1 cellular context compared by ENCODE assay signal in the genomic region with DNA sequence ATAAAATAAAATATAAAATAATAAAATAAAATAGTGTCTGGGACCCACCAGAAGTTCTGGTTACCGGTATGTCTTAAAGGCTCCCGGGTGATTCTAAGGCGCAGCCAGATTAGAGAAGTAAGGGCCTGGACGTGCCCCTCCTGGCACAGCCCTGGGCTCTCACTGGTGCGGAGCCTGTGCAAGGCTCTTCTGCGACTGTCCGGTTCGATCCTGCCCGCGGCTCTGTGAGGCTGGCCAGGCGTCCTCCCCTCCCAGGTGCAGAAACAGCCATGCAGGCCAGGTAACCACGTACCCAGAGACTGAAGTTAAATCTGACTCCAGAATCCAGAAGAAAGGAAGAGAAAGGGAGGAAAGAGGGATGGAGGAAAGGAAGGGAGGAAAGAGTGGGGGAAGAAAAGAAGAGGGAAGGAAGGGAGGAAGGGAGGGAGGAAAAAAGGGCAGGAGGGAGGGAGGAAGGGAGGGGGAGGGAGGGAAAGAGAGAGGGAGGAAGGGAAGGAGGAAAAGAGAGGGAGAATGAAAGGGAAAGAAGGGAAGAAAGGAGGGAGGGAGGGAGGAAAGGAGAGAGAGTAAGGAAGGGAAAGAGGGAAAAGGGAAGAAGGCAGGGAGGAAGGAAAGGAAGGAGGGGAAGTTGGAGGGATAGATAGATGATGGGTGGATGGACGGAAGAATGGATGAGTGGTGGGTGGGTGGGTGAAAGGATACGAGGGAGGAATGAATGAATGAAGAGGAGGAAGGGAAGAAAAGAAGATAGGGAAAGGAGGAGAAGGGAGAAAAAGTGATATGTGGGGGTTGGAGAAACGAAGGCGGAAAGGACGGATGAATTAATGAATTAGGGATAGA.
TF ChIP-seq lines count a peak whose summit lies in the region.

No MANE protein-coding gene starts in this region.

TF ChIP-seq in HepG2, 621 proteins besides CTCF, POLR2A, EP300 and RAD21:
- TF ChIP-seq, protein P1, sequence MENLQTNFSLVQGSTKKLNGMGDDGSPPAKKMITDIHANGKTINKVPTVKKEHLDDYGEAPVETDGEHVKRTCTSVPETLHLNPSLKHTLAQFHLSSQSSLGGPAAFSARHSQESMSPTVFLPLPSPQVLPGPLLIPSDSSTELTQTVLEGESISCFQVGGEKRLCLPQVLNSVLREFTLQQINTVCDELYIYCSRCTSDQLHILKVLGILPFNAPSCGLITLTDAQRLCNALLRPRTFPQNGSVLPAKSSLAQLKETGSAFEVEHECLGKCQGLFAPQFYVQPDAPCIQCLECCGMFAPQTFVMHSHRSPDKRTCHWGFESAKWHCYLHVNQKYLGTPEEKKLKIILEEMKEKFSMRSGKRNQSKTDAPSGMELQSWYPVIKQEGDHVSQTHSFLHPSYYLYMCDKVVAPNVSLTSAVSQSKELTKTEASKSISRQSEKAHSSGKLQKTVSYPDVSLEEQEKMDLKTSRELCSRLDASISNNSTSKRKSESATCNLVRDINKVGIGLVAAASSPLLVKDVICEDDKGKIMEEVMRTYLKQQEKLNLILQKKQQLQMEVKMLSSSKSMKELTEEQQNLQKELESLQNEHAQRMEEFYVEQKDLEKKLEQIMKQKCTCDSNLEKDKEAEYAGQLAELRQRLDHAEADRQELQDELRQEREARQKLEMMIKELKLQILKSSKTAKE (CRISPR knock-in tag; IDR thresholded peaks at IDR 0.05; ENCODE audit: borderline replicate concordance), result no peak
- TF ChIP-seq ASH2L (IDR thresholded peaks at IDR 0.05; ENCODE audit: insufficient read length, low read depth, low read length), result no peak
- TF ChIP-seq ZNF333 (CRISPR knock-in tag; IDR thresholded peaks at IDR 0.05; ENCODE audit: borderline replicate concordance), result no peak
- TF ChIP-seq ZNF138 (CRISPR knock-in tag; IDR thresholded peaks at IDR 0.05; ENCODE audit: low read depth), result no peak
- TF ChIP-seq, protein P2, sequence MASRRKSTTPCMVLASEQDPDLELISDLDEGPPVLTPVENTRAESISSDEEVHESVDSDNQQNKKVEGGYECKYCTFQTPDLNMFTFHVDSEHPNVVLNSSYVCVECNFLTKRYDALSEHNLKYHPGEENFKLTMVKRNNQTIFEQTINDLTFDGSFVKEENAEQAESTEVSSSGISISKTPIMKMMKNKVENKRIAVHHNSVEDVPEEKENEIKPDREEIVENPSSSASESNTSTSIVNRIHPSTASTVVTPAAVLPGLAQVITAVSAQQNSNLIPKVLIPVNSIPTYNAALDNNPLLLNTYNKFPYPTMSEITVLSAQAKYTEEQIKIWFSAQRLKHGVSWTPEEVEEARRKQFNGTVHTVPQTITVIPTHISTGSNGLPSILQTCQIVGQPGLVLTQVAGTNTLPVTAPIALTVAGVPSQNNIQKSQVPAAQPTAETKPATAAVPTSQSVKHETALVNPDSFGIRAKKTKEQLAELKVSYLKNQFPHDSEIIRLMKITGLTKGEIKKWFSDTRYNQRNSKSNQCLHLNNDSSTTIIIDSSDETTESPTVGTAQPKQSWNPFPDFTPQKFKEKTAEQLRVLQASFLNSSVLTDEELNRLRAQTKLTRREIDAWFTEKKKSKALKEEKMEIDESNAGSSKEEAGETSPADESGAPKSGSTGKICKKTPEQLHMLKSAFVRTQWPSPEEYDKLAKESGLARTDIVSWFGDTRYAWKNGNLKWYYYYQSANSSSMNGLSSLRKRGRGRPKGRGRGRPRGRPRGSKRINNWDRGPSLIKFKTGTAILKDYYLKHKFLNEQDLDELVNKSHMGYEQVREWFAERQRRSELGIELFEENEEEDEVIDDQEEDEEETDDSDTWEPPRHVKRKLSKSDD (CRISPR knock-in tag; IDR thresholded peaks at IDR 0.05; ENCODE audit: low read depth), result no peak
- 0 out of 2 replicates have a peak, but pooled peaks have one; percentile 29 for TF ChIP-seq PLRG1 (conservative IDR thresholded peaks at IDR 0.05)
- no peak for TF ChIP-seq ZMYM3 (CRISPR knock-in tag; IDR thresholded peaks at IDR 0.05)
- TF ChIP-seq, protein P3, sequence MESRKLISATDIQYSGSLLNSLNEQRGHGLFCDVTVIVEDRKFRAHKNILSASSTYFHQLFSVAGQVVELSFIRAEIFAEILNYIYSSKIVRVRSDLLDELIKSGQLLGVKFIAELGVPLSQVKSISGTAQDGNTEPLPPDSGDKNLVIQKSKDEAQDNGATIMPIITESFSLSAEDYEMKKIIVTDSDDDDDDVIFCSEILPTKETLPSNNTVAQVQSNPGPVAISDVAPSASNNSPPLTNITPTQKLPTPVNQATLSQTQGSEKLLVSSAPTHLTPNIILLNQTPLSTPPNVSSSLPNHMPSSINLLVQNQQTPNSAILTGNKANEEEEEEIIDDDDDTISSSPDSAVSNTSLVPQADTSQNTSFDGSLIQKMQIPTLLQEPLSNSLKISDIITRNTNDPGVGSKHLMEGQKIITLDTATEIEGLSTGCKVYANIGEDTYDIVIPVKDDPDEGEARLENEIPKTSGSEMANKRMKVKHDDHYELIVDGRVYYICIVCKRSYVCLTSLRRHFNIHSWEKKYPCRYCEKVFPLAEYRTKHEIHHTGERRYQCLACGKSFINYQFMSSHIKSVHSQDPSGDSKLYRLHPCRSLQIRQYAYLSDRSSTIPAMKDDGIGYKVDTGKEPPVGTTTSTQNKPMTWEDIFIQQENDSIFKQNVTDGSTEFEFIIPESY (CRISPR knock-in tag; IDR thresholded peaks at IDR 0.05), result no peak
- TF ChIP-seq SP1 (IDR thresholded peaks at IDR 0.05), result peak; percentile 50; the same call in 1 of the 2 replicates
- TF ChIP-seq SP1 (CRISPR knock-in tag; IDR thresholded peaks at IDR 0.05), result no peak
- TF ChIP-seq TEAD2 (CRISPR knock-in tag; IDR thresholded peaks at IDR 0.05), result no peak
- TF ChIP-seq KDM5B (CRISPR knock-in tag; IDR thresholded peaks at IDR 0.05; ENCODE audit: borderline replicate concordance), result 0 out of 2 replicates have a peak, but pooled peaks have one; percentile 5
- TF ChIP-seq, protein P4, sequence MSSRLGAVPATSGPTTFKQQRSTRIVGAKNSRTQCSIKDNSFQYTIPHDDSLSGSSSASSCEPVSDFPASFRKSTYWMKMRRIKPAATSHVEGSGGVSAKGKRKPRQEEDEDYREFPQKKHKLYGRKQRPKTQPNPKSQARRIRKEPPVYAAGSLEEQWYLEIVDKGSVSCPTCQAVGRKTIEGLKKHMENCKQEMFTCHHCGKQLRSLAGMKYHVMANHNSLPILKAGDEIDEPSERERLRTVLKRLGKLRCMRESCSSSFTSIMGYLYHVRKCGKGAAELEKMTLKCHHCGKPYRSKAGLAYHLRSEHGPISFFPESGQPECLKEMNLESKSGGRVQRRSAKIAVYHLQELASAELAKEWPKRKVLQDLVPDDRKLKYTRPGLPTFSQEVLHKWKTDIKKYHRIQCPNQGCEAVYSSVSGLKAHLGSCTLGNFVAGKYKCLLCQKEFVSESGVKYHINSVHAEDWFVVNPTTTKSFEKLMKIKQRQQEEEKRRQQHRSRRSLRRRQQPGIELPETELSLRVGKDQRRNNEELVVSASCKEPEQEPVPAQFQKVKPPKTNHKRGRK (CRISPR knock-in tag; IDR thresholded peaks at IDR 0.05), result peak; percentile 96; the same call in 1 of the 2 replicates
- TF ChIP-seq, protein P5, sequence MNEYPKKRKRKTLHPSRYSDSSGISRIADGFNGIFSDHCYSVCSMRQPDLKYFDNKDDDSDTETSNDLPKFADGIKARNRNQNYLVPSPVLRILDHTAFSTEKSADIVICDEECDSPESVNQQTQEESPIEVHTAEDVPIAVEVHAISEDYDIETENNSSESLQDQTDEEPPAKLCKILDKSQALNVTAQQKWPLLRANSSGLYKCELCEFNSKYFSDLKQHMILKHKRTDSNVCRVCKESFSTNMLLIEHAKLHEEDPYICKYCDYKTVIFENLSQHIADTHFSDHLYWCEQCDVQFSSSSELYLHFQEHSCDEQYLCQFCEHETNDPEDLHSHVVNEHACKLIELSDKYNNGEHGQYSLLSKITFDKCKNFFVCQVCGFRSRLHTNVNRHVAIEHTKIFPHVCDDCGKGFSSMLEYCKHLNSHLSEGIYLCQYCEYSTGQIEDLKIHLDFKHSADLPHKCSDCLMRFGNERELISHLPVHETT (CRISPR knock-in tag; conservative IDR thresholded peaks at IDR 0.05), result no peak
- no peak for TF ChIP-seq ADNP (CRISPR knock-in tag; IDR thresholded peaks at IDR 0.05)
- TF ChIP-seq PCBP2 (optimal IDR thresholded peaks at IDR 0.05; ENCODE audit: low read depth, low read length, poor library complexity, severe bottlenecking), result peak; percentile 87
- no peak for TF ChIP-seq NCOA2 (CRISPR knock-in tag; IDR thresholded peaks at IDR 0.05)
